8 cellular contexts compared by ENCODE assay signal in the genomic region with DNA sequence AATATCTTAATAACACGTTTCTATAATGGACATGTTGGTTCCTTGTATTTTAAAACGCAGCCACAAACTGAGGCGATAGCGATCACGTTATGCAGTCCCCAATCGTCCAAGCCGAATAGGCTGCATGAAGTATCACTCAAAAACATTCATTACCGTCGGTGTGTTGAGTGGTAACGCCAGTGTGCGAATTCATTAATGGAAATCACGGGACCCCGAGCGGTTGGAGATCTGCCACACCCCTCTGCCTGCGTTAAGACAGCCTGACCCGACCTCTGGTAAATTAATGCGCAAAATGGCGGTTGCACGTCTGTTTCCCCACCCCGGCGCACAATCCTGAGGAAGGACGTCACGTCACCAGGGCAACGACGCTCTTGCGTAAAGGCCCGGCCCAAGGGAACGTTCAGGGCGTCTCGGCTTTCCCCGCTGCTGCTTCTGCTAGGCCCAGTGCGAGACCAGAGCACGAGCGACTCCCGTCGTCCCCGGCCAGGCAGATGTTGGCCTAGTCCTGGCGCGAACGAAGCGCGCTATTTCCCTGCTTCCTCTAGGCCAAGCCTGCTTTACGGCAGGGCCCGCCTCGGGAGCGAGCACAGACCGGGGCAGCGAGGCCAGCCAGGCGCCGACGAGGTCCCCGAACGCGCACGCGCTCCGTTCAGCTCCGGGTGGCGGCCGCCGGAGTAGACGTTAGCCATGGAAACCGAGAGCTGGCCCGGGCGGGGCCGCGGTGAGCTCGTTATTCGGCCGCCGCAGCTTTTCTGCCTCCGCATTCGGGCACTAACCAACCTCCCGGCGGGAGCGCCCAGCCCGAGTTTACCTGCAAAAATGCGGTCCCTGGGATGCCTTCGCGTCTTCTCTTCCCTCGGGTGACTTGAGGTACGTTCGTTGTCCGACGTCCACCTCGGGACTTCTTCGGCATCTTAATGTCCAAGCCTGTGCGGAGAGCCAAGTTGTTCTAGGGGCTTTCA. TPM values are rescaled to one million over a fixed set of nuclear protein-coding genes. Genes with fewer than 3 reads are reported as not detected.
A peak's percentile ranks its signal among the peaks of the same experiment; 100 is the strongest.
DNase-seq lines count a peak whose midpoint lies in the region; ATAC-seq and TF ChIP-seq lines count a peak whose summit lies in the region.

Gene PCNX4, plus strand, starts transcription at position 374 of the 962 bp plus-strand sequence. CDS start 15,716 bp downstream, outside the sequence.

- peaks cover 46% of the 10 kb centered on the region for H3K4me1 Mint-ChIP-seq in activated naive CD4-positive, alpha-beta T cell treated with anti-CD3 and anti-CD28 coated beads, Interleukin-2, amount 10 ng/mL, durations not matched to agents 7 days and 5 days

- TF ChIP-seq CTCF in gastroesophageal sphincter (IDR thresholded peaks at IDR 0.05) (no peak), neutrophil (IDR thresholded peaks at IDR 0.05) (peak; percentile 55)

- peak within 1 kb of the TSS; percentile 97 for H3K4me3 Mint-ChIP-seq in activated naive CD4-positive, alpha-beta T cell treated with anti-CD3 and anti-CD28 coated beads, Interleukin-2, amount 10 ng/mL, durations not matched to agents 7 days and 5 days

- CTCF ChIA-PET in HEK293T (lab: Yijun Ruan, JAX), result interaction anchor here (0.9 kb wide), 1 partner anchor 159 kb away, joined by 3 read pairs; no protein-coding TSS in a partner anchor
- CTCF ChIA-PET in activated naive CD4-positive, alpha-beta T cell treated with anti-CD3 and anti-CD28 coated beads, Interleukin-2, amount 10 ng/mL, durations not matched to agents 7 days and 5 days (lab: Charles Lee), result interaction anchor here (0.8 to 2.5 kb wide), 4 partner anchors 9 to 128 kb away, joined by 3 to 8 read pairs (median 4); no protein-coding TSS in a partner anchor

- 0 to 1% methylated on average over 26 to 29 of the region's 88 CpGs for WGBS in gastroesophageal sphincter (ENCODE audit: low coverage in 1 of 2), 2 donors

- H3K4me3 ChIP-seq in SK-N-MC (peak within 1 kb of the TSS; percentile 89), gastroesophageal sphincter (peak within 1 kb of the TSS; percentile 75 to 79), neutrophil (ENCODE audit: low read depth in 1 of 2, low read length in 1 of 2) (peak within 1 kb of the TSS; percentile 79 to 88)

- DNase-seq in GF-D8 (lab: John Stamatoyannopoulos, UW) (peak; percentile 93), HEK293T (ENCODE audit: extremely low spot score) (peak; percentile 89), MV-4-11 (lab: John Stamatoyannopoulos, UW) (peak; percentile 98), SK-N-MC (ENCODE audit: low read depth, low spot score) (peak; percentile 96), substantia nigra (lab: John Stamatoyannopoulos, UW) (peak; percentile 75 to 100 (median 95))
- peak; percentile 96 for DNase-seq in activated naive CD4-positive, alpha-beta T cell treated with anti-CD3 and anti-CD28 coated beads, Interleukin-2, amount 10 ng/mL, durations not matched to agents 7 days and 5 days

- peaks cover 10% of the 10 kb centered on the region for H3K36me3 Mint-ChIP-seq in activated naive CD4-positive, alpha-beta T cell treated with anti-CD3 and anti-CD28 coated beads, Interleukin-2, amount 10 ng/mL, durations not matched to agents 7 days and 5 days

- no peaks in the 10 kb centered on the region for H3K9me3 Mint-ChIP-seq in activated naive CD4-positive, alpha-beta T cell treated with anti-CD3 and anti-CD28 coated beads, Interleukin-2, amount 10 ng/mL, durations not matched to agents 7 days and 5 days

- H3K27ac ChIP-seq in SK-N-MC (peak within 1 kb of the TSS; percentile 98), gastroesophageal sphincter (peak within 1 kb of the TSS; percentile 92 to 98 (median 97)), neutrophil (peak within 1 kb of the TSS; percentile 96), substantia nigra (ENCODE audit: low read depth, low read length, poor library complexity, severe bottlenecking) (peak within 1 kb of the TSS; percentile 94)

- peak; percentile 99 for ATAC-seq in gastroesophageal sphincter

- H3K9me3 ChIP-seq in SK-N-MC (ENCODE audit: low read depth, low read length) (no peaks in the 10 kb centered on the region), gastroesophageal sphincter (no peaks in the 10 kb centered on the region), neutrophil (no peaks in the 10 kb centered on the region)

- H3K27me3 ChIP-seq in gastroesophageal sphincter, result no peaks in the 10 kb centered on the region
- H3K27me3 ChIP-seq in neutrophil, result no peaks in the 10 kb centered on the region

- H3K4me1 ChIP-seq in gastroesophageal sphincter (peaks cover 9 to 50% (median 15%) of the 10 kb centered on the region in 3 donors), neutrophil (ENCODE audit: control insufficient read depth in 1 of 2, insufficient read depth in 1 of 2, low read depth in 1 of 2, low read length in 1 of 2) (peaks cover 25 to 33% of the 10 kb centered on the region in 2 experiments)

- peak; percentile 76 for TF ChIP-seq EP300 in gastroesophageal sphincter (IDR thresholded peaks at IDR 0.05)

- no peaks in the 10 kb centered on the region for H3K27me3 Mint-ChIP-seq in activated naive CD4-positive, alpha-beta T cell treated with anti-CD3 and anti-CD28 coated beads, Interleukin-2, amount 10 ng/mL, durations not matched to agents 7 days and 5 days

- peak within 1 kb of the TSS; percentile 96 for H3K27ac Mint-ChIP-seq in activated naive CD4-positive, alpha-beta T cell treated with anti-CD3 and anti-CD28 coated beads, Interleukin-2, amount 10 ng/mL, durations not matched to agents 7 days and 5 days

- H3K36me3 ChIP-seq in SK-N-MC (ENCODE audit: insufficient read depth, low read length) (peaks cover 9% of the 10 kb centered on the region), gastroesophageal sphincter (no peaks in the 10 kb centered on the region), neutrophil (no peaks in the 10 kb centered on the region)

- peak within 1 kb of the TSS; percentile 93 for H3K9ac ChIP-seq in SK-N-MC (ENCODE audit: insufficient read length)

- peak; percentile 88 for TF ChIP-seq POLR2A in gastroesophageal sphincter (IDR thresholded peaks at IDR 0.05)

- POLR2A ChIA-PET in HEK293T (lab: Yijun Ruan, JAX), result interaction anchor here (0.7 to 2.4 kb wide), 6 partner anchors 19 to 157 kb away, joined by 3 to 14 read pairs (median 7); partner anchors contain the start of genes DHRS7 and PPM1A

TF ChIP-seq in HEK293T, 16 proteins besides CTCF, POLR2A, EP300 and RAD21:
- peak; percentile 64; the same call in 1 of the 2 replicates for TF ChIP-seq HDGF (IDR thresholded peaks at IDR 0.05; ENCODE audit: borderline replicate concordance)
- no peak for TF ChIP-seq ARNT (IDR thresholded peaks at IDR 0.05)
- TF ChIP-seq NFRKB (IDR thresholded peaks at IDR 0.05), result no peak
- peak; percentile 93 for TF ChIP-seq L3MBTL2 (conservative IDR thresholded peaks at IDR 0.05)
- peak; percentile 29 for TF ChIP-seq ELF4 (IDR thresholded peaks at IDR 0.05)
- no peak for TF ChIP-seq TARDBP (IDR thresholded peaks at IDR 0.05)
- no peak for TF ChIP-seq BHLHE40 (IDR thresholded peaks at IDR 0.05; ENCODE audit: borderline replicate concordance)
- TF ChIP-seq, protein P1, sequence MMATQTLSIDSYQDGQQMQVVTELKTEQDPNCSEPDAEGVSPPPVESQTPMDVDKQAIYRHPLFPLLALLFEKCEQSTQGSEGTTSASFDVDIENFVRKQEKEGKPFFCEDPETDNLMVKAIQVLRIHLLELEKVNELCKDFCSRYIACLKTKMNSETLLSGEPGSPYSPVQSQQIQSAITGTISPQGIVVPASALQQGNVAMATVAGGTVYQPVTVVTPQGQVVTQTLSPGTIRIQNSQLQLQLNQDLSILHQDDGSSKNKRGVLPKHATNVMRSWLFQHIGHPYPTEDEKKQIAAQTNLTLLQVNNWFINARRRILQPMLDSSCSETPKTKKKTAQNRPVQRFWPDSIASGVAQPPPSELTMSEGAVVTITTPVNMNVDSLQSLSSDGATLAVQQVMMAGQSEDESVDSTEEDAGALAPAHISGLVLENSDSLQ (IDR thresholded peaks at IDR 0.05), result peak; percentile 68
- TF ChIP-seq CTBP1 (IDR thresholded peaks at IDR 0.05; ENCODE audit: borderline replicate concordance), result no peak
TF ChIP-seq in HEK293T: peak in this region for 4.

RNA-seq across cellular contexts. Expression of gene PCNX4, which starts in this region (rescaled TPM):
- total RNA-seq in gastroesophageal sphincter, result 10 to 100 TPM; 30.0 to 65.7 (median 40.2) TPM

Comparison
In these comparisons a context has a peak if more than half of its experiments do, and no peak if none do; other contexts are left out.
1. Peak in every context shown above with its lines: DNase-seq, ATAC-seq, H3K4me3 ChIP-seq and H3K27ac ChIP-seq.